In the genomic region with DNA sequence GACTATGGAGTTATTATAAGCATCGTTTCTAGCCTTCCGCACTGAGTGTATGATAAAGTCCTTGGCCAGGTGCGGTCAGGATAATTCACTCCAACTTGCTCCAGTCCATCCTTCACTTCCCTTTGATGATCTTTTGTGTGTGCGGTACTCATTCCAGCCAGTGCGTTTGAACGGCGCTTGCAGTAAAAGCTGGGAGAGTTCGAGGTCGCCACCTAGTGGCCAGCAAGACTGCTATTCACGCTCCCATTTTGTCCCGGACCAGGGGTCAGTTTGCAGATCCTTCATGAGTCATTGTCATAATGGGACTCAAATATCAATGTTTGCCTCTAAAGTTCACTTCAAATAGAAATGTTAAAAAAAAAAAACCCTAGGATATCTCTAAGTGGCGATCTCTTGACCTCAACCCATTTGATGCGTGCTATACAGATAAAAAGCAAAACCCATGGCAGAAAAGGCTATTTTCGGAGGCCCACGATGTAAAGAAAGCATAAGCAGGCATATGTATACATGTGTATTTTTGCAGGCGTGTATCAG, we compare ENCODE assay signal across 8 cellular contexts.
A peak's percentile ranks its signal among the peaks of the same experiment; 100 is the strongest.
DNase-seq lines count a peak whose midpoint lies in the region; ATAC-seq and TF ChIP-seq lines count a peak whose summit lies in the region.

No MANE protein-coding gene starts in this region.

- ATAC-seq in HG03432 (IDR thresholded peaks at IDR 0.05; ENCODE audit: unreplicated experiment), result peak; percentile 43
- ATAC-seq in HG03521 (IDR thresholded peaks at IDR 0.05; ENCODE audit: unreplicated experiment), result no peak

- H3K4me3 ChIP-seq in astrocyte of the cerebellum (ENCODE audit: low read depth, low read length), result no peak overlapping the region

- in situ Hi-C loops in G401 (cut with HindIII; ENCODE audit: low sequenced_read_pairs) (no loop called here), astrocyte of the cerebellum (cut with HindIII; ENCODE audit: low sequenced_read_pairs) (no loop called here)

- DNase-seq in G401 (ENCODE audit: low spot score), result peak; percentile 85
- peak; percentile 81 for DNase-seq in NCI-H774 (lab: John Stamatoyannopoulos, UW)
- no peak for DNase-seq in astrocyte of the cerebellum (ENCODE audit: low read depth)
- peak; percentile 92 for DNase-seq in iPS-NIHi11 (ENCODE audit: low spot score)
- peak; percentile 59 for DNase-seq in stimulated activated CD4-positive, alpha-beta T cell treated with anti-CD3 and anti-CD28 coated beads, Interleukin-15, amount 100 ng/mL, for 24 hours
- DNase-seq in OCI-M2 (lab: John Stamatoyannopoulos, UW; ENCODE audit: unreplicated experiment), result no peak

- TF ChIP-seq CTCF in astrocyte of the cerebellum (IDR thresholded peaks at IDR 0.05; ENCODE audit: low read depth, low read length, missing control alignments), result peak; percentile 57

Comparison
In these comparisons a context has a peak if more than half of its experiments do, and no peak if none do; other contexts are left out.
1. DNase-seq: peak in G401 (single experiment), NCI-H774 (single experiment), iPS-NIHi11 (single experiment) and stimulated activated CD4-positive, alpha-beta T cell treated with anti-CD3 and anti-CD28 coated beads, Interleukin-15, amount 100 ng/mL, for 24 hours (single experiment); none in astrocyte of the cerebellum (single experiment) and OCI-M2 (single experiment).